Comparison of ENCODE assay signal across 24 cellular contexts in genomic region chr1:28301368-28302174, GRCh38. TPM values are rescaled to one million over a fixed set of nuclear protein-coding genes. Genes with fewer than 3 reads are reported as not detected.
A peak's percentile ranks its signal among the peaks of the same experiment; 100 is the strongest.
DNase-seq lines count a peak whose midpoint lies in the region; ATAC-seq and TF ChIP-seq lines count a peak whose summit lies in the region.
"Had no signal": no experiment of that assay in that cellular context is flagged by ENCODE, and none has a peak within 500 bp of the region (broad histone marks: within the 10 kb centered on the region; RNA-seq: fewer than 3 reads in every experiment).

No MANE protein-coding gene starts in this region.

- H3K4me2 ChIP-seq in HCT116 (ENCODE audit: low read length): no peak overlapping the region

- no peaks in the 10 kb centered on the region for H4K20me1 ChIP-seq in HCT116 (ENCODE audit: insufficient read depth)

- no peaks in the 10 kb centered on the region for H3K27me3 Mint-ChIP-seq in chondrocyte (ENCODE audit: low read depth)

- H3K27ac ChIP-seq in HCT116 (ENCODE audit: low read depth, low read length) (no peak overlapping the region), SK-N-MC (no peak overlapping the region)
- H3K27ac ChIP-seq: dorsolateral prefrontal cortex, neutrophil, thoracic aorta had no signal

- no peak for TF ChIP-seq RAD21 in HCT116 (IDR thresholded peaks at IDR 0.05; ENCODE audit: low read depth)

- peaks cover 13% of the 10 kb centered on the region for H3K4me1 Mint-ChIP-seq in chondrocyte (ENCODE audit: low read depth)
- H3K4me1 Mint-ChIP-seq: activated naive CD8-positive, alpha-beta T cell treated with anti-CD3 and anti-CD28 coated beads, Interleukin-2, amount 50 U/mL, for 24 hours had no signal

- no peak for TF ChIP-seq POLR2A in HCT116 (IDR thresholded peaks at IDR 0.05; ENCODE audit: borderline replicate concordance, extremely low read depth, insufficient read depth, insufficient read length)

- H3K4me3 Mint-ChIP-seq in chondrocyte (ENCODE audit: unreplicated experiment): no peak overlapping the region
- H3K4me3 Mint-ChIP-seq: activated CD8-positive, alpha-beta T cell treated with anti-CD3 and anti-CD28 coated beads for 36 hours; activated naive CD8-positive, alpha-beta T cell treated with anti-CD3 and anti-CD28 coated beads, Interleukin-2, amount 50 U/mL, for 24 hours; CD14-positive monocyte had no signal

- H3K4me1 ChIP-seq in HCT116 (ENCODE audit: control insufficient read depth in 1 of 2, insufficient read depth in 2 of 2, low read length in 2 of 2): peaks cover 0 to 9% of the 10 kb centered on the region in 2 experiments; a peak in 1 of 4 replicates

- TF ChIP-seq CTCF in HCT116 (IDR thresholded peaks at IDR 0.05 in 2 of 3, conservative IDR thresholded peaks at IDR 0.05 in 1 of 3; ENCODE audit: borderline replicate concordance in 1 of 3, insufficient read depth in 1 of 3, low read depth in 2 of 3, low read length in 2 of 3) (no peak), chondrocyte (IDR thresholded peaks at IDR 0.05) (no peak)

- H3K4me3 ChIP-seq in HCT116 (replicated peaks in 1 of 2; ENCODE audit: low read depth in 1 of 2, low read length in 2 of 2) (no peak overlapping the region), SK-N-MC (no peak overlapping the region)
- H3K4me3 ChIP-seq: dorsolateral prefrontal cortex, lung, thoracic aorta had no signal

- H3K27me3 ChIP-seq in HCT116 (ENCODE audit: insufficient read depth, low read length): no peaks in the 10 kb centered on the region
- H3K27me3 ChIP-seq: neutrophil had no signal

- H3K9me3 Mint-ChIP-seq in chondrocyte (ENCODE audit: low read depth): no peaks in the 10 kb centered on the region
- H3K9me3 Mint-ChIP-seq: activated CD8-positive, alpha-beta T cell treated with anti-CD3 and anti-CD28 coated beads for 36 hours; activated naive CD8-positive, alpha-beta T cell treated with anti-CD3 and anti-CD28 coated beads, Interleukin-2, amount 50 U/mL, for 24 hours; CD14-positive monocyte had no signal

- ATAC-seq in HCT116 (no peak), GM21619 (IDR thresholded peaks at IDR 0.05; ENCODE audit: unreplicated experiment) (no peak)
- ATAC-seq: activated CD8-positive, alpha-beta T cell treated with anti-CD3 and anti-CD28 coated beads for 36 hours; activated naive CD8-positive, alpha-beta T cell treated with anti-CD3 and anti-CD28 coated beads, Interleukin-2, amount 50 U/mL, for 24 hours had no signal

- RAD21 ChIA-PET in HCT116 (lab: Charles Lee; ENCODE audit: low non-redundant PET in 1 of 2, low total read pairs in 2 of 2, uncharacterized antibody in 2 of 2, unreplicated experiment in 2 of 2): no interaction called here

- POLR2A ChIA-PET in HCT116 (lab: Charles Lee): interaction anchor here (1.3 kb wide), 1 partner anchor 53 kb away, joined by 3 read pairs; no protein-coding TSS in a partner anchor

- no peaks in the 10 kb centered on the region for H3K9me2 ChIP-seq in HCT116 (ENCODE audit: insufficient read depth)

- H3K9ac ChIP-seq in HCT116 (ENCODE audit: low read length) (no peak overlapping the region), SK-N-MC (ENCODE audit: insufficient read length) (no peak overlapping the region)

- BruUV-seq in HCT116 (replicated peaks; lab: Mats Ljungman, UMichigan): no TSS peak

- no peaks in the 10 kb centered on the region for H3K79me2 ChIP-seq in HCT116 (ENCODE audit: insufficient read depth, low read length)

- peak overlapping the region; percentile 7 for H2AFZ ChIP-seq in HCT116 (ENCODE audit: low read depth, low read length, poor library complexity, severe bottlenecking)

- H3K9me3 ChIP-seq in HCT116 (ENCODE audit: control insufficient read depth in 1 of 2, insufficient read depth in 1 of 2, low read depth in 1 of 2, low read length in 2 of 2) (no peaks in the 10 kb centered on the region), SK-N-MC (ENCODE audit: low read depth, low read length) (no peaks in the 10 kb centered on the region)
- H3K9me3 ChIP-seq: neutrophil, thoracic aorta had no signal

- H3K36me3 ChIP-seq in HCT116 (ENCODE audit: control insufficient read depth in 1 of 2, insufficient read depth in 2 of 2, low read length in 2 of 2): no peaks in the 10 kb centered on the region
- no peaks in the 10 kb centered on the region for H3K36me3 ChIP-seq in SK-N-MC (ENCODE audit: insufficient read depth, low read length)
- H3K36me3 ChIP-seq: neutrophil, thoracic aorta had no signal

- DNase-seq in HCT116 (ENCODE audit: low read depth, low spot score) (no peak), SK-N-MC (ENCODE audit: low read depth, low spot score) (peak; percentile 20), chondrocyte (ENCODE audit: low spot score) (peak; percentile 2), non-pigmented ciliary epithelial cell (ENCODE audit: low read depth) (peak; percentile 8), DMS79 treated with DMSO at 0.1 percent for 48 hours (lab: John Stamatoyannopoulos, UW) (no peak), NOMO-1 treated with dmso at 0.1 percent for 144 hours (lab: John Stamatoyannopoulos, UW; ENCODE audit: unreplicated experiment) (no peak), NCI-H1105 treated with DMSO at 0.1 percent for 48 hours (lab: John Stamatoyannopoulos, UW) (no peak)
- DNase-seq: activated CD4-positive, CD25-positive, alpha-beta regulatory T cell; activated CD8-positive, alpha-beta T cell treated with anti-CD3 and anti-CD28 coated beads for 36 hours; activated gamma-delta T cell; activated naive CD8-positive, alpha-beta T cell treated with anti-CD3 and anti-CD28 coated beads, Interleukin-2, amount 50 U/mL, for 24 hours; caudate nucleus; DMS 273 treated with DMSO at 0.1 percent for 48 hours; dorsolateral prefrontal cortex; kidney glomerular epithelial cell; NCI-H1417 treated with DMSO at 0.1 percent for 48 hours; NCI-H510A treated with DMSO at 0.1 percent for 48 hours; stimulated activated CD4-positive, alpha-beta T cell treated with anti-CD3 and anti-CD28 coated beads, Interleukin-2, amount 100 ng/mL, for 48 hours; stimulated activated naive CD4-positive, alpha-beta T cell had no signal

- H3K36me3 Mint-ChIP-seq in chondrocyte (ENCODE audit: low read depth): no peaks in the 10 kb centered on the region
- H3K36me3 Mint-ChIP-seq: CD14-positive monocyte had no signal

- CTCF ChIA-PET in HCT116 (lab: Charles Lee): no interaction called here

- peak overlapping the region; percentile 27 for H3K27ac Mint-ChIP-seq in chondrocyte (ENCODE audit: unreplicated experiment)
- H3K27ac Mint-ChIP-seq: activated CD8-positive, alpha-beta T cell treated with anti-CD3 and anti-CD28 coated beads for 36 hours; activated naive CD8-positive, alpha-beta T cell treated with anti-CD3 and anti-CD28 coated beads, Interleukin-2, amount 50 U/mL, for 24 hours; CD14-positive monocyte had no signal

- intact Hi-C loops in HCT116 (cut with micrococcal nuclease): no loop called here

TF ChIP-seq in HCT116, 20 proteins besides CTCF, POLR2A, EP300 and RAD21:
- TF ChIP-seq, protein P1, sequence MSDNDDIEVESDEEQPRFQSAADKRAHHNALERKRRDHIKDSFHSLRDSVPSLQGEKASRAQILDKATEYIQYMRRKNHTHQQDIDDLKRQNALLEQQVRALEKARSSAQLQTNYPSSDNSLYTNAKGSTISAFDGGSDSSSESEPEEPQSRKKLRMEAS (IDR thresholded peaks at IDR 0.05): no peak
- no peak for TF ChIP-seq SP1 (IDR thresholded peaks at IDR 0.05; ENCODE audit: low read depth)
- TF ChIP-seq FOSL1 (IDR thresholded peaks at IDR 0.05; ENCODE audit: low read depth): no peak
- TF ChIP-seq, protein P2, sequence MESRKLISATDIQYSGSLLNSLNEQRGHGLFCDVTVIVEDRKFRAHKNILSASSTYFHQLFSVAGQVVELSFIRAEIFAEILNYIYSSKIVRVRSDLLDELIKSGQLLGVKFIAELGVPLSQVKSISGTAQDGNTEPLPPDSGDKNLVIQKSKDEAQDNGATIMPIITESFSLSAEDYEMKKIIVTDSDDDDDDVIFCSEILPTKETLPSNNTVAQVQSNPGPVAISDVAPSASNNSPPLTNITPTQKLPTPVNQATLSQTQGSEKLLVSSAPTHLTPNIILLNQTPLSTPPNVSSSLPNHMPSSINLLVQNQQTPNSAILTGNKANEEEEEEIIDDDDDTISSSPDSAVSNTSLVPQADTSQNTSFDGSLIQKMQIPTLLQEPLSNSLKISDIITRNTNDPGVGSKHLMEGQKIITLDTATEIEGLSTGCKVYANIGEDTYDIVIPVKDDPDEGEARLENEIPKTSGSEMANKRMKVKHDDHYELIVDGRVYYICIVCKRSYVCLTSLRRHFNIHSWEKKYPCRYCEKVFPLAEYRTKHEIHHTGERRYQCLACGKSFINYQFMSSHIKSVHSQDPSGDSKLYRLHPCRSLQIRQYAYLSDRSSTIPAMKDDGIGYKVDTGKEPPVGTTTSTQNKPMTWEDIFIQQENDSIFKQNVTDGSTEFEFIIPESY (IDR thresholded peaks at IDR 0.05; ENCODE audit: extremely low read depth, insufficient replicate concordance, low read length): no peak
- no peak for TF ChIP-seq CEBPB (IDR thresholded peaks at IDR 0.05; ENCODE audit: low read depth)
- no peak for TF ChIP-seq ZNF274 (IDR thresholded peaks at IDR 0.05; ENCODE audit: low read depth, low read length)

RNA-seq across cellular contexts. Expression of gene MED18, which starts 27.3 kb away (rescaled TPM):
- total RNA-seq in HCT116 (2021; ENCODE audit: unreplicated experiment): 23.8 TPM
- polyA plus RNA-seq in HCT116 (2012): 25.2 and 30.3 TPM in 2 replicates
- total RNA-seq in chondrocyte: 10.9 to 12.2 TPM (median 11.3 TPM) in 3 replicates

RNA-seq across cellular contexts. Expression of gene SESN2, which starts 42.3 kb away (rescaled TPM):
- 36.8 TPM for total RNA-seq in HCT116 (2021; ENCODE audit: unreplicated experiment)
- polyA plus RNA-seq in HCT116 (2012): 63.5 and 66.8 TPM in 2 replicates
- 11.6 to 56.2 TPM (median 54.7 TPM) in 3 replicates for total RNA-seq in chondrocyte

Comparison
In these comparisons a context has a peak if more than half of its experiments do, and no peak if none do; other contexts are left out.
1. DNase-seq: peak in SK-N-MC (single experiment), chondrocyte (single experiment) and non-pigmented ciliary epithelial cell (single experiment); none in HCT116 (single experiment), DMS79 treated with DMSO at 0.1 percent for 48 hours (single experiment), NOMO-1 treated with dmso at 0.1 percent for 144 hours (single experiment) and NCI-H1105 treated with DMSO at 0.1 percent for 48 hours (single experiment).